Comparison of ENCODE assay signal across 8 cellular contexts in the genomic region with DNA sequence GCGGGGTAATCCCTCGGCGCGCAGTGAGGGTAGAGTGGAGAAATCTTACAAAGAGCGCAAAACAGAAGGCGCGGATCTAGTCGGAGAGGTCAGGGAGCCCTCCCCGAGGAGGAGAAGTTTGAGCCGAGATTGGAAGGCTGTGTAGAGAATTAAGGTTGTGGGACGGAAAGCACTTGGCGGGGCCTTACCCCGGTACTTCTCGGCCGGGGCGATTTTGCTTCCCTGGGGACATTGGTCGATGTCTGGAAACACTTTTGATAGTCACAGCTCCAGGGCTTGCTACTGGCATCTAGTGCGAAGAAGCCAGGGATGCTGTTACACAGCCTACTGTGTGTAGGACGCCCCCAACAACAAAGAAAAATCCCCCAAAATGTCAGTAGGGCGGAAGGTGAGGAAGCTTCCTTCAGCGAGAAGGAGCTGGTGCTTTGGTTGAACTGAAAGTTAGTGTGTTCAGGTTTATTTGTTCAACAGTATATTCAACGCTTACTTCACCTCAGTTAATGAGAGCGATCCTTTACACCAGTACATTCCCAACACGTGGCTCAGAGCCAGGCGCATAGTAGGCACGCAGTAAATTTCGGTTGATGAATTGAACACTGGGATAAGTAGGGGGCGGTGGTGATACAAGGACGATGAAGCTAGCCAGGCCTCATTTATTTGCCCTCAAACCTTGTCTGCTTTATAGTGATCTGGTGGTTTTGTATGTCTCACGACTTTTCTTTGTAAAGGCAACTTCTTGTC. TPM values are rescaled to one million over a fixed set of nuclear protein-coding genes. Genes with fewer than 3 reads are reported as not detected.
A peak's percentile ranks its signal among the peaks of the same experiment; 100 is the strongest.
DNase-seq lines count a peak whose midpoint lies in the region; TF ChIP-seq lines count a peak whose summit lies in the region.

No MANE protein-coding gene starts in this region.

- intact Hi-C loops in activated T-helper 2 cell treated with anti-CD3 and anti-CD28 coated beads, Interferon-gamma antibody, Interleukin-2, Interleukin-4, amounts not matched to agents 10 μg/mL and 5 μg/mL and 100 μg/mL, durations not matched to agents 14 hours and 24 hours and 36 hours (cut with micrococcal nuclease), result loop anchor here (1.0 to 5.0 kb wide), 4 partner anchors 40 to 198 kb away; a partner anchor contains a TSS

- H3K36me3 ChIP-seq in KMS-11 (ENCODE audit: insufficient read depth) (no peaks in the 10 kb centered on the region), right atrium auricular region (no peaks in the 10 kb centered on the region)

- H3K4me2 ChIP-seq in KMS-11, result peak overlapping the region; percentile 87

- peak overlapping the region; percentile 100 for H3K4me3 Mint-ChIP-seq in activated T-helper 2 cell treated with anti-CD3 and anti-CD28 coated beads, Interferon-gamma antibody, Interleukin-2, Interleukin-4, amounts not matched to agents 10 μg/mL and 5 μg/mL and 100 μg/mL, durations not matched to agents 14 hours and 24 hours and 36 hours (ENCODE audit: low read depth)

- H3K79me2 ChIP-seq in KMS-11 (ENCODE audit: insufficient read depth, low read depth), result peaks cover 54% of the 10 kb centered on the region

- TF ChIP-seq CTCF in AG04450 (IDR thresholded peaks at IDR 0.05; ENCODE audit: low read depth, low read length), result 0 out of 2 replicates have a peak, but pooled peaks have one; percentile 15
- peak; percentile 28 for TF ChIP-seq CTCF in GM10266 (IDR thresholded peaks at IDR 0.05; ENCODE audit: control insufficient read depth, insufficient read depth, low read depth, missing control alignments)
- TF ChIP-seq CTCF in KMS-11 (conservative IDR thresholded peaks at IDR 0.05; ENCODE audit: low read depth, low read length), result no peak; the same call in 1 of the 2 replicates
- no peak for TF ChIP-seq CTCF in right atrium auricular region (IDR thresholded peaks at IDR 0.05)
- peak; percentile 21 for TF ChIP-seq CTCF in retinal pigment epithelial cell (conservative IDR thresholded peaks at IDR 0.05; ENCODE audit: low read depth, low read length)

- H3K27me3 ChIP-seq in AG04450 (ENCODE audit: control insufficient read depth, insufficient read depth, low read length) (no peaks in the 10 kb centered on the region), KMS-11 (ENCODE audit: insufficient read depth, low read depth) (no peaks in the 10 kb centered on the region), right atrium auricular region (no peaks in the 10 kb centered on the region)

- no peaks in the 10 kb centered on the region for H4K20me1 ChIP-seq in KMS-11 (ENCODE audit: insufficient read depth)

- peaks cover 38% of the 10 kb centered on the region for H3K4me1 Mint-ChIP-seq in activated T-helper 2 cell treated with anti-CD3 and anti-CD28 coated beads, Interferon-gamma antibody, Interleukin-2, Interleukin-4, amounts not matched to agents 10 μg/mL and 5 μg/mL and 100 μg/mL, durations not matched to agents 14 hours and 24 hours and 36 hours (ENCODE audit: low read depth)

- peak overlapping the region; percentile 92 for H3K27ac Mint-ChIP-seq in activated T-helper 2 cell treated with anti-CD3 and anti-CD28 coated beads, Interferon-gamma antibody, Interleukin-2, Interleukin-4, amounts not matched to agents 10 μg/mL and 5 μg/mL and 100 μg/mL, durations not matched to agents 14 hours and 24 hours and 36 hours

- POLR2A ChIA-PET in AG04450 (lab: Yijun Ruan, JAX), result interaction anchor here (0.6 to 1.4 kb wide), 5 partner anchors 45 to 91 kb away, joined by 3 to 8 read pairs (median 3); a partner anchor contains a TSS

- peaks cover 51% of the 10 kb centered on the region for H3K4me1 ChIP-seq in KMS-11 (ENCODE audit: low read depth, poor library complexity, severe bottlenecking)
- peaks cover 0 to 21% of the 10 kb centered on the region in 2 donors for H3K4me1 ChIP-seq in right atrium auricular region

- peaks cover 1% of the 10 kb centered on the region for H3K27me3 Mint-ChIP-seq in activated T-helper 2 cell treated with anti-CD3 and anti-CD28 coated beads, Interferon-gamma antibody, Interleukin-2, Interleukin-4, amounts not matched to agents 10 μg/mL and 5 μg/mL and 100 μg/mL, durations not matched to agents 14 hours and 24 hours and 36 hours (ENCODE audit: low read depth)

- peak overlapping the region; percentile 31 for H2AFZ ChIP-seq in KMS-11 (ENCODE audit: low read depth)

- peak overlapping the region; percentile 74 for H3K9ac ChIP-seq in KMS-11

- H3K9me3 ChIP-seq in AG04450 (ENCODE audit: control insufficient read depth, insufficient read depth, low read length), result no peaks in the 10 kb centered on the region; the same call in 1 of the 2 replicates
- H3K9me3 ChIP-seq in right atrium auricular region, result no peaks in the 10 kb centered on the region

- H3K4me3 ChIP-seq in AG04450 (ENCODE audit: low read depth, low read length) (peak overlapping the region; percentile 99), KMS-11 (IDR thresholded peaks at IDR 0.05; ENCODE audit: insufficient read depth, low read depth, low read length) (peak overlapping the region; percentile 70), right atrium auricular region (peak overlapping the region; percentile 63 to 76), retinal pigment epithelial cell (ENCODE audit: low read length) (peak overlapping the region; percentile 92)

- H3K36me3 Mint-ChIP-seq in activated T-helper 2 cell treated with anti-CD3 and anti-CD28 coated beads, Interferon-gamma antibody, Interleukin-2, Interleukin-4, amounts not matched to agents 10 μg/mL and 5 μg/mL and 100 μg/mL, durations not matched to agents 14 hours and 24 hours and 36 hours (ENCODE audit: low read depth), result peaks cover 18% of the 10 kb centered on the region

- CTCF ChIA-PET in AG04450 (lab: Charles Lee), result interaction anchor here (0.6 to 3.5 kb wide), 43 partner anchors 9 to 237 kb away, joined by 3 to 29 read pairs (median 5); a partner anchor contains a TSS

- no peaks in the 10 kb centered on the region for H3K9me3 Mint-ChIP-seq in activated T-helper 2 cell treated with anti-CD3 and anti-CD28 coated beads, Interferon-gamma antibody, Interleukin-2, Interleukin-4, amounts not matched to agents 10 μg/mL and 5 μg/mL and 100 μg/mL, durations not matched to agents 14 hours and 24 hours and 36 hours

- peak overlapping the region; percentile 82 for H3K27ac ChIP-seq in AG04450 (ENCODE audit: low read depth, low read length)
- peak overlapping the region; percentile 74 for H3K27ac ChIP-seq in KMS-11
- peak overlapping the region; percentile 94 to 95 for H3K27ac ChIP-seq in right atrium auricular region

- DNase-seq in AG04450 (ENCODE audit: low read depth, low spot score), result no peak
- peak; percentile 26 for DNase-seq in GM10266 (ENCODE audit: extremely low spot score)
- peak; percentile 13 for DNase-seq in activated T-helper 2 cell treated with anti-CD3 and anti-CD28 coated beads, Interferon-gamma antibody, Interleukin-2, Interleukin-4, amounts not matched to agents 10 μg/mL and 5 μg/mL and 100 μg/mL, durations not matched to agents 14 hours and 24 hours and 36 hours (ENCODE audit: low spot score)
- no peak for DNase-seq in right atrium auricular region (ENCODE audit: low spot score)
- no peak for DNase-seq in retinal pigment epithelial cell (ENCODE audit: low read depth)
- no peak for DNase-seq in effector CD8-positive, alpha-beta T cell (lab: John Stamatoyannopoulos, UW)
- DNase-seq in GM19238 (ENCODE audit: insufficient read length, low spot score), result no peak

RNA-seq across cellular contexts. Expression of a gene that starts 0.8 kb away (rescaled TPM):
- 5.7 and 5.8 TPM in 2 replicates for polyA plus RNA-seq in AG04450 (2011; rRNA removed)
- polyA minus RNA-seq in AG04450 (2011; rRNA and poly(A)+ RNA removed), result 7.5 and 8.2 TPM in 2 replicates
- 39.6 and 39.8 TPM in 2 replicates for total RNA-seq in activated T-helper 2 cell treated with anti-CD3 and anti-CD28 coated beads, Interferon-gamma antibody, Interleukin-2, Interleukin-4, amounts not matched to agents 10 μg/mL and 5 μg/mL and 100 μg/mL, durations not matched to agents 14 hours and 24 hours and 36 hours
- total RNA-seq in right atrium auricular region, result 100 to 1,000 TPM in 1 of 2 donors, 10 to 100 TPM in 1; 31.2 to 104 TPM

RNA-seq across cellular contexts. Expression of a gene that starts 44.4 kb away (rescaled TPM):
- polyA plus RNA-seq in AG04450 (2011; rRNA removed), result not detected in 2 replicates
- not detected in 2 replicates for polyA minus RNA-seq in AG04450 (2011; rRNA and poly(A)+ RNA removed)
- not detected in 2 replicates for total RNA-seq in activated T-helper 2 cell treated with anti-CD3 and anti-CD28 coated beads, Interferon-gamma antibody, Interleukin-2, Interleukin-4, amounts not matched to agents 10 μg/mL and 5 μg/mL and 100 μg/mL, durations not matched to agents 14 hours and 24 hours and 36 hours
- not detected for total RNA-seq in right atrium auricular region

RNA-seq across cellular contexts. Expression of a gene that starts 45.1 kb away (rescaled TPM):
- 307 and 326 TPM in 2 replicates for polyA plus RNA-seq in AG04450 (2011; rRNA removed)
- 461 and 520 TPM in 2 replicates for polyA minus RNA-seq in AG04450 (2011; rRNA and poly(A)+ RNA removed)
- 437 TPM in 2 replicates for total RNA-seq in activated T-helper 2 cell treated with anti-CD3 and anti-CD28 coated beads, Interferon-gamma antibody, Interleukin-2, Interleukin-4, amounts not matched to agents 10 μg/mL and 5 μg/mL and 100 μg/mL, durations not matched to agents 14 hours and 24 hours and 36 hours
- total RNA-seq in right atrium auricular region, result 10 to 100 TPM; 24.8 to 66.0 TPM

RNA-seq across cellular contexts. Expression of a gene that starts 57.5 kb away (rescaled TPM):
- polyA plus RNA-seq in AG04450 (2011; rRNA removed), result 0.05 TPM in 1 of 2 replicates, not detected in the other
- polyA minus RNA-seq in AG04450 (2011; rRNA and poly(A)+ RNA removed), result not detected in 2 replicates
- total RNA-seq in activated T-helper 2 cell treated with anti-CD3 and anti-CD28 coated beads, Interferon-gamma antibody, Interleukin-2, Interleukin-4, amounts not matched to agents 10 μg/mL and 5 μg/mL and 100 μg/mL, durations not matched to agents 14 hours and 24 hours and 36 hours, result 3.4 TPM in 2 replicates
- total RNA-seq in right atrium auricular region, result 1 to 10 TPM in 1 of 2 donors, under 1 TPM in 1; 0.52 to 1.3 TPM

Comparison
In these comparisons a context has a peak if more than half of its experiments do, and no peak if none do; other contexts are left out.
1. DNase-seq: peak in GM10266 (single experiment) and activated T-helper 2 cell treated with anti-CD3 and anti-CD28 coated beads, Interferon-gamma antibody, Interleukin-2, Interleukin-4, amounts not matched to agents 10 μg/mL and 5 μg/mL and 100 μg/mL, durations not matched to agents 14 hours and 24 hours and 36 hours (single experiment); none in AG04450 (single experiment), right atrium auricular region (single experiment), retinal pigment epithelial cell (single experiment), effector CD8-positive, alpha-beta T cell (single experiment) and GM19238 (single experiment).
2. CTCF ChIP-seq: peak in AG04450 (single experiment), GM10266 (single experiment) and retinal pigment epithelial cell (single experiment); none in KMS-11 (single experiment) and right atrium auricular region (0 of 2).
3. Peak in every context shown above with its lines, with median percentiles within 50 percentile points of each other: H3K27ac ChIP-seq and H3K4me3 ChIP-seq.